Comparison of ENCODE assay signal across 16 cellular contexts in genomic region chr6:56282391-56282790, GRCh38. TPM values are rescaled to one million over a fixed set of nuclear protein-coding genes. Genes with fewer than 3 reads are reported as not detected.
DNase-seq lines count a peak whose midpoint lies in the region; TF ChIP-seq lines count a peak whose summit lies in the region.
"Had no signal": no experiment of that assay in that cellular context is flagged by ENCODE, and none has a peak within 500 bp of the region (broad histone marks: within the 10 kb centered on the region; RNA-seq: fewer than 3 reads in every experiment).

No MANE protein-coding gene starts in this region.

- no peak for TF ChIP-seq CTCF in AG10803 (conservative IDR thresholded peaks at IDR 0.05; ENCODE audit: low read length)
- TF ChIP-seq CTCF in astrocyte of the cerebellum (IDR thresholded peaks at IDR 0.05; ENCODE audit: low read depth, low read length, missing control alignments): no peak
- no peak for TF ChIP-seq CTCF in fibroblast of mammary gland (conservative IDR thresholded peaks at IDR 0.05; ENCODE audit: control insufficient read depth, insufficient read depth, low read depth, low read length)

- in situ Hi-C loops in astrocyte of the cerebellum (cut with HindIII; ENCODE audit: low sequenced_read_pairs): loop anchor here (5.0 kb wide), 1 partner anchor 100 kb away; no protein-coding TSS in a partner anchor

- DNase-seq in AG10803 (ENCODE audit: low read depth): peak; percentile 50
- DNase-seq in astrocyte of the cerebellum (ENCODE audit: low read depth): peak; percentile 64
- DNase-seq in fibroblast of mammary gland (ENCODE audit: low read depth): peak; percentile 36
- peak; percentile 60 for DNase-seq in iris pigment epithelial cell (ENCODE audit: low read depth)
- DNase-seq in OCI-M1 (lab: John Stamatoyannopoulos, UW): no peak
- DNase-seq in mucosa of gallbladder (ENCODE audit: low spot score): no peak
- DNase-seq in NOMO-1 treated with dmso at 0.1 percent for 144 hours (lab: John Stamatoyannopoulos, UW; ENCODE audit: unreplicated experiment): no peak
- DNase-seq: 8988T; Calu3; CD8-positive, alpha-beta T cell; DMS79 treated with DMSO at 0.1 percent for 48 hours; GF-D8; GOT3; H7 had no signal

- H3K4me3 ChIP-seq in AG10803 (ENCODE audit: low read length) (no peak overlapping the region), astrocyte of the cerebellum (ENCODE audit: low read depth, low read length) (no peak overlapping the region), fibroblast of mammary gland (ENCODE audit: control insufficient read depth, low read depth, low read length) (no peak overlapping the region)
- H3K4me3 ChIP-seq: BLaER1 treated with 17β-estradiol and CSF1 and Interleukin-3, amounts not matched to agents 10 nM and 100 nM had no signal

RNA-seq across cellular contexts. Expression of gene COL21A1, which starts 35.0 kb away (rescaled TPM):
- total RNA-seq in mucosa of gallbladder: 3.3 TPM
- total RNA-seq: B cell; CD8-positive, alpha-beta T cell had no signal

Comparison
In these comparisons a context has a peak if more than half of its experiments do, and no peak if none do; other contexts are left out.
1. DNase-seq: peak in AG10803 (single experiment), astrocyte of the cerebellum (single experiment), fibroblast of mammary gland (single experiment) and iris pigment epithelial cell (single experiment); none in OCI-M1 (single experiment), mucosa of gallbladder (single experiment) and NOMO-1 treated with dmso at 0.1 percent for 144 hours (single experiment).